In the genomic region with DNA sequence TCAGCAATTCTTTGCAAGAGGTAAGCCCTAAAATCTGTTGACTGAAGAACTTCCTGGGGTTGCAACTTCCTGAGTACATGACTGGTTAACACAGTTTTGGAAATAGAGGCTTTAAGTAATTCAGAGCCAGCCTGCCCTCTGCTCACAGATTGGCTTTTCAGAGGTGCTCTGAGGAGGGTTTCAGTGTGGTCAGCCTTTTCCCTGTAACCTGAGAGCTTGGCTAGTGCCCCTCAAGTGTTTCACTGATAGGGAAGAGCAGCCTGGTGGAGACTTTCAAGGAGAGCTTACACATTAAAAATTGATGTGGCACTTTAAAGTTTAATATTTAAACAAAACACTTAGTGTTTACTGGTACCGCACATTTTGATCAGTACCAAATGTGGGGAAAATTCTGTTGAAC, we compare ENCODE assay signal across 20 cellular contexts. TPM values are rescaled to one million over a fixed set of nuclear protein-coding genes. Genes with fewer than 3 reads are reported as not detected.
DNase-seq lines count a peak whose midpoint lies in the region; ATAC-seq and TF ChIP-seq lines count a peak whose summit lies in the region.
"Had no signal": no experiment of that assay in that cellular context is flagged by ENCODE, and none has a peak within 500 bp of the region (broad histone marks: within the 10 kb centered on the region; RNA-seq: fewer than 3 reads in every experiment).

No MANE protein-coding gene starts in this region.

- in situ Hi-C loops in G401 (cut with HindIII; ENCODE audit: low sequenced_read_pairs), result no loop called here

- H3K36me3 ChIP-seq in smooth muscle cell (ENCODE audit: low read depth), result no peaks in the 10 kb centered on the region

- H3K36me3 Mint-ChIP-seq in WTC11, result no peaks in the 10 kb centered on the region
- no peaks in the 10 kb centered on the region for H3K36me3 Mint-ChIP-seq in activated T-helper 2 cell treated with anti-CD3 and anti-CD28 coated beads, Interferon-gamma antibody, Interleukin-2, Interleukin-4, amounts not matched to agents 10 μg/mL and 5 μg/mL and 100 μg/mL, durations not matched to agents 14 hours and 24 hours and 36 hours (ENCODE audit: low read depth)
- H3K36me3 Mint-ChIP-seq: CD14-positive monocyte; CD8-positive, alpha-beta T cell had no signal

- H3K27ac Mint-ChIP-seq in WTC11, result no peak overlapping the region
- no peak overlapping the region for H3K27ac Mint-ChIP-seq in activated T-helper 2 cell treated with anti-CD3 and anti-CD28 coated beads, Interferon-gamma antibody, Interleukin-2, Interleukin-4, amounts not matched to agents 10 μg/mL and 5 μg/mL and 100 μg/mL, durations not matched to agents 14 hours and 24 hours and 36 hours
- H3K27ac Mint-ChIP-seq: CD8-positive, alpha-beta T cell; HFFc6 had no signal

- H3K4me2 ChIP-seq in smooth muscle cell, result no peak overlapping the region

- no peaks in the 10 kb centered on the region for H3K27me3 Mint-ChIP-seq in WTC11 (ENCODE audit: low read depth)
- H3K27me3 Mint-ChIP-seq in activated T-helper 2 cell treated with anti-CD3 and anti-CD28 coated beads, Interferon-gamma antibody, Interleukin-2, Interleukin-4, amounts not matched to agents 10 μg/mL and 5 μg/mL and 100 μg/mL, durations not matched to agents 14 hours and 24 hours and 36 hours (ENCODE audit: low read depth), result no peaks in the 10 kb centered on the region

- DNase-seq in DMS79 treated with DMSO at 0.1 percent for 48 hours (lab: John Stamatoyannopoulos, UW), result peak; percentile 2
- no peak for DNase-seq in DMS79 (lab: John Stamatoyannopoulos, UW)
- DNase-seq in ELF-1 (ENCODE audit: low read depth, low spot score), result peak; percentile 5
- DNase-seq in WTC11 (ENCODE audit: low spot score), result no peak
- peak; percentile 30 for DNase-seq in iPS-NIHi7 (ENCODE audit: extremely low spot score)
- no peak for DNase-seq in G401 (ENCODE audit: low spot score)
- DNase-seq in smooth muscle cell (lab: John Stamatoyannopoulos, UW; ENCODE audit: unreplicated experiment), result no peak
- no peak for DNase-seq in activated T-helper 2 cell treated with anti-CD3 and anti-CD28 coated beads, Interferon-gamma antibody, Interleukin-2, Interleukin-4, amounts not matched to agents 10 μg/mL and 5 μg/mL and 100 μg/mL, durations not matched to agents 14 hours and 24 hours and 36 hours (ENCODE audit: low spot score)
- DNase-seq: CD8-positive, alpha-beta T cell; COR-L47; DMS153; GOT3; HCEC 1CT; HFFc6 had no signal

- no peaks in the 10 kb centered on the region for H4K20me1 ChIP-seq in smooth muscle cell (ENCODE audit: low read depth)

- CTCF ChIA-PET in WTC11 (lab: Charles Lee), result interaction anchor here (0.8 kb wide), 1 partner anchor 90 kb away, joined by 3 read pairs; no protein-coding TSS in a partner anchor

- no peaks in the 10 kb centered on the region for H3K27me3 ChIP-seq in smooth muscle cell (ENCODE audit: low read depth)

- H2AFZ ChIP-seq in smooth muscle cell (ENCODE audit: low read depth), result no peak overlapping the region

- no peak overlapping the region for H3K27ac ChIP-seq in smooth muscle cell (ENCODE audit: low read depth)
- H3K27ac ChIP-seq: 22Rv1, HL-60 had no signal

- no peaks in the 10 kb centered on the region for H3K4me1 ChIP-seq in smooth muscle cell (ENCODE audit: low read depth)

- H3K4me3 ChIP-seq in smooth muscle cell, result no peak overlapping the region
- H3K4me3 ChIP-seq: GM12878 had no signal

- no peak overlapping the region for H3K4me3 Mint-ChIP-seq in WTC11
- H3K4me3 Mint-ChIP-seq in activated T-helper 2 cell treated with anti-CD3 and anti-CD28 coated beads, Interferon-gamma antibody, Interleukin-2, Interleukin-4, amounts not matched to agents 10 μg/mL and 5 μg/mL and 100 μg/mL, durations not matched to agents 14 hours and 24 hours and 36 hours (ENCODE audit: low read depth), result no peak overlapping the region
- H3K4me3 Mint-ChIP-seq: CD8-positive, alpha-beta T cell; HFFc6 had no signal

- H3K79me2 ChIP-seq in smooth muscle cell (ENCODE audit: low read depth), result no peaks in the 10 kb centered on the region

- H3K9me3 ChIP-seq in smooth muscle cell (replicated peaks; ENCODE audit: low read depth), result no peaks in the 10 kb centered on the region

- peak; percentile 87 for ATAC-seq in WTC11
- ATAC-seq: CD8-positive, alpha-beta T cell; GM12878 had no signal

- POLR2A ChIA-PET in WTC11 (lab: Charles Lee), result no interaction called here

- H3K4me1 Mint-ChIP-seq in WTC11, result peaks cover 9% of the 10 kb centered on the region
- no peaks in the 10 kb centered on the region for H3K4me1 Mint-ChIP-seq in activated T-helper 2 cell treated with anti-CD3 and anti-CD28 coated beads, Interferon-gamma antibody, Interleukin-2, Interleukin-4, amounts not matched to agents 10 μg/mL and 5 μg/mL and 100 μg/mL, durations not matched to agents 14 hours and 24 hours and 36 hours (ENCODE audit: low read depth)
- H3K4me1 Mint-ChIP-seq: CD14-positive monocyte had no signal

- no peaks in the 10 kb centered on the region for H3K9me3 Mint-ChIP-seq in WTC11
- H3K9me3 Mint-ChIP-seq in activated T-helper 2 cell treated with anti-CD3 and anti-CD28 coated beads, Interferon-gamma antibody, Interleukin-2, Interleukin-4, amounts not matched to agents 10 μg/mL and 5 μg/mL and 100 μg/mL, durations not matched to agents 14 hours and 24 hours and 36 hours, result no peaks in the 10 kb centered on the region
- H3K9me3 Mint-ChIP-seq: CD14-positive monocyte; CD8-positive, alpha-beta T cell; HFFc6 had no signal

- TF ChIP-seq CTCF in WTC11 (IDR thresholded peaks at IDR 0.05) (no peak), smooth muscle cell (IDR thresholded peaks at IDR 0.05; ENCODE audit: borderline replicate concordance, insufficient read depth, poor library complexity, severe bottlenecking) (no peak)

- WGBS in smooth muscle cell (ENCODE audit: low lambda C conversion rate), result 97% methylated on average over 1 of the region's 1 CpG

- no peak overlapping the region for H3K9ac ChIP-seq in smooth muscle cell (ENCODE audit: low read depth)

- no peaks in the 10 kb centered on the region for H3F3A ChIP-seq in smooth muscle cell (ENCODE audit: low read depth)

- intact Hi-C loops in activated T-helper 2 cell treated with anti-CD3 and anti-CD28 coated beads, Interferon-gamma antibody, Interleukin-2, Interleukin-4, amounts not matched to agents 10 μg/mL and 5 μg/mL and 100 μg/mL, durations not matched to agents 14 hours and 24 hours and 36 hours (cut with micrococcal nuclease), result no loop called here

TF ChIP-seq in WTC11, 78 proteins besides CTCF, POLR2A, EP300 and RAD21:
- TF ChIP-seq FOXK1 (CRISPR knock-in tag; IDR thresholded peaks at IDR 0.05) (no peak), NFATC4 (CRISPR knock-in tag; IDR thresholded peaks at IDR 0.05) (no peak), FOXJ3 (CRISPR knock-in tag; IDR thresholded peaks at IDR 0.05; ENCODE audit: borderline replicate concordance) (no peak), NFYB (CRISPR knock-in tag; conservative IDR thresholded peaks at IDR 0.05; ENCODE audit: low read depth) (no peak), SMAD4 (CRISPR knock-in tag; IDR thresholded peaks at IDR 0.05) (no peak), ZNF263 (CRISPR knock-in tag; IDR thresholded peaks at IDR 0.05; ENCODE audit: low read depth) (no peak), OVOL2 (CRISPR knock-in tag; IDR thresholded peaks at IDR 0.05; ENCODE audit: borderline replicate concordance) (no peak), ZNF396 (CRISPR knock-in tag; IDR thresholded peaks at IDR 0.05; ENCODE audit: borderline replicate concordance) (no peak), ZNF671 (CRISPR knock-in tag; IDR thresholded peaks at IDR 0.05) (no peak), ZNF512 (CRISPR knock-in tag; IDR thresholded peaks at IDR 0.05; ENCODE audit: borderline replicate concordance) (no peak)
- TF ChIP-seq, protein P1, sequence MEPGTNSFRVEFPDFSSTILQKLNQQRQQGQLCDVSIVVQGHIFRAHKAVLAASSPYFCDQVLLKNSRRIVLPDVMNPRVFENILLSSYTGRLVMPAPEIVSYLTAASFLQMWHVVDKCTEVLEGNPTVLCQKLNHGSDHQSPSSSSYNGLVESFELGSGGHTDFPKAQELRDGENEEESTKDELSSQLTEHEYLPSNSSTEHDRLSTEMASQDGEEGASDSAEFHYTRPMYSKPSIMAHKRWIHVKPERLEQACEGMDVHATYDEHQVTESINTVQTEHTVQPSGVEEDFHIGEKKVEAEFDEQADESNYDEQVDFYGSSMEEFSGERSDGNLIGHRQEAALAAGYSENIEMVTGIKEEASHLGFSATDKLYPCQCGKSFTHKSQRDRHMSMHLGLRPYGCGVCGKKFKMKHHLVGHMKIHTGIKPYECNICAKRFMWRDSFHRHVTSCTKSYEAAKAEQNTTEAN (CRISPR knock-in tag; IDR thresholded peaks at IDR 0.05), result no peak

RNA-seq across cellular contexts. Expression of gene FOXB2, which starts 56.7 kb away (rescaled TPM):
- total RNA-seq in WTC11 (2021) (0.22 to 0.50 TPM in 2 of 3 replicates, not detected in the other), smooth muscle cell (not detected in 2 replicates)
- total RNA-seq in G401 (2014; rRNA removed; shearing (Covaris generic)), result not detected in 2 replicates
- polyA plus RNA-seq in smooth muscle cell, result not detected in 2 replicates
- not detected in 2 replicates for total RNA-seq in activated T-helper 2 cell treated with anti-CD3 and anti-CD28 coated beads, Interferon-gamma antibody, Interleukin-2, Interleukin-4, amounts not matched to agents 10 μg/mL and 5 μg/mL and 100 μg/mL, durations not matched to agents 14 hours and 24 hours and 36 hours
- total RNA-seq: A673; CD8-positive, alpha-beta T cell; GM12878; HFFc6 had no signal
- polyA plus RNA-seq: BJ, CD14-positive monocyte, GM12878 had no signal

RNA-seq across cellular contexts. Expression of gene PRUNE2, which starts 56.8 kb away (rescaled TPM):
- total RNA-seq in WTC11 (2021), result 9.3 to 13.1 TPM (median 9.6 TPM) in 3 replicates
- not detected in 2 replicates for total RNA-seq in G401 (2014; rRNA removed; shearing (Covaris generic))
- 1.2 and 1.9 TPM in 2 replicates for total RNA-seq in smooth muscle cell
- 0.79 and 1.0 TPM in 2 replicates for polyA plus RNA-seq in smooth muscle cell
- total RNA-seq in activated T-helper 2 cell treated with anti-CD3 and anti-CD28 coated beads, Interferon-gamma antibody, Interleukin-2, Interleukin-4, amounts not matched to agents 10 μg/mL and 5 μg/mL and 100 μg/mL, durations not matched to agents 14 hours and 24 hours and 36 hours, result 0.27 and 0.53 TPM in 2 replicates
- total RNA-seq: A673; CD8-positive, alpha-beta T cell had no signal

Comparison
In these comparisons a context has a peak if more than half of its experiments do, and no peak if none do; other contexts are left out.
1. DNase-seq: peak in DMS79 treated with DMSO at 0.1 percent for 48 hours (single experiment), ELF-1 (single experiment) and iPS-NIHi7 (single experiment); none in DMS79 (single experiment), WTC11 (single experiment), G401 (single experiment), smooth muscle cell (single experiment) and activated T-helper 2 cell treated with anti-CD3 and anti-CD28 coated beads, Interferon-gamma antibody, Interleukin-2, Interleukin-4, amounts not matched to agents 10 μg/mL and 5 μg/mL and 100 μg/mL, durations not matched to agents 14 hours and 24 hours and 36 hours (single experiment).